ENCODE assay signal across 11 cellular contexts in genomic region chr19:51064534-51065220, GRCh38. TPM values are rescaled to one million over a fixed set of nuclear protein-coding genes. Genes with fewer than 3 reads are reported as not detected.
A peak's percentile ranks its signal among the peaks of the same experiment; 100 is the strongest.
DNase-seq lines count a peak whose midpoint lies in the region; ATAC-seq and TF ChIP-seq lines count a peak whose summit lies in the region.
"Had no signal": no experiment of that assay in that cellular context is flagged by ENCODE, and none has a peak within 500 bp of the region (broad histone marks: within the 10 kb centered on the region; RNA-seq: fewer than 3 reads in every experiment).

KLK13 (minus strand) TSS chr19:51065092; CDS start chr19:51065067, 25 bp downstream.

- H3K9me3 ChIP-seq in HUES6 (ENCODE audit: control insufficient read depth, insufficient read depth, low read depth, low read length): 0 out of 2 replicates have a peak, but pooled peaks cover 2% of the 10 kb centered on the region
- H3K9me3 ChIP-seq in esophagus muscularis mucosa: no peaks in the 10 kb centered on the region
- no peaks in the 10 kb centered on the region for H3K9me3 ChIP-seq in naive thymus-derived CD4-positive, alpha-beta T cell (ENCODE audit: control insufficient read depth in 2 of 3, low read length in 3 of 3)
- no peaks in the 10 kb centered on the region for H3K9me3 ChIP-seq in effector memory CD4-positive, alpha-beta T cell (ENCODE audit: control insufficient read depth, low read length)
- H3K9me3 ChIP-seq: right lobe of liver had no signal

- H3K4me1 Mint-ChIP-seq in naive thymus-derived CD4-positive, alpha-beta T cell: peaks cover 0 to 8% (median 4%) of the 10 kb centered on the region in 7 donors

- H3K4me1 ChIP-seq in HUES6 (ENCODE audit: control insufficient read depth, insufficient read depth, low read length): peaks cover 7% of the 10 kb centered on the region; the same call in 1 of the 2 replicates
- H3K4me1 ChIP-seq in esophagus muscularis mucosa: peaks cover 4 to 11% (median 8%) of the 10 kb centered on the region in 4 donors
- no peaks in the 10 kb centered on the region for H3K4me1 ChIP-seq in naive thymus-derived CD4-positive, alpha-beta T cell (ENCODE audit: control insufficient read depth in 2 of 2, insufficient read depth in 2 of 2, low read length in 2 of 2)
- peaks cover 3% of the 10 kb centered on the region for H3K4me1 ChIP-seq in effector memory CD4-positive, alpha-beta T cell (ENCODE audit: control insufficient read depth, insufficient read depth, low read length, poor library complexity, severe bottlenecking)
- H3K4me1 ChIP-seq: right lobe of liver had no signal

- H3K4me3 Mint-ChIP-seq in naive thymus-derived CD4-positive, alpha-beta T cell: peak within 1 kb of the TSS; percentile 35 to 84 (median 72)

- H3K9ac ChIP-seq in HUES6 (ENCODE audit: low read length): no peak within 1 kb of the TSS

- CTCF ChIA-PET in naive thymus-derived CD4-positive, alpha-beta T cell (lab: Charles Lee): no interaction called here

- no peak for ATAC-seq in naive thymus-derived CD4-positive, alpha-beta T cell
- no peak for ATAC-seq in activated CD4-positive, CD25-positive, alpha-beta regulatory T cell treated with anti-CD3 and anti-CD28 coated beads, Interleukin-2, amount 50 U/mL, for 24 hours
- ATAC-seq in HG03442 (IDR thresholded peaks at IDR 0.05; ENCODE audit: unreplicated experiment): no peak

- WGBS in esophagus muscularis mucosa: 20% methylated on average over 22 of the region's 38 CpGs

- H3K27me3 Mint-ChIP-seq in naive thymus-derived CD4-positive, alpha-beta T cell: peaks cover 23 to 65% (median 58%) of the 10 kb centered on the region in 5 donors

- peaks cover 8% of the 10 kb centered on the region; the same call in 1 of the 2 replicates for H3K27me3 ChIP-seq in HUES6 (ENCODE audit: control insufficient read depth, insufficient read depth, low read length)
- peaks cover 0 to 68% (median 11%) of the 10 kb centered on the region in 4 donors for H3K27me3 ChIP-seq in esophagus muscularis mucosa
- peaks cover 0 to 21% of the 10 kb centered on the region in 2 donors for H3K27me3 ChIP-seq in naive thymus-derived CD4-positive, alpha-beta T cell (ENCODE audit: control insufficient read depth in 2 of 2, insufficient read depth in 2 of 2, low read length in 2 of 2)
- peaks cover 21% of the 10 kb centered on the region for H3K27me3 ChIP-seq in effector memory CD4-positive, alpha-beta T cell (replicated peaks; ENCODE audit: control insufficient read depth, insufficient read depth, low read length, poor library complexity, severe bottlenecking)

- POLR2A ChIA-PET in naive thymus-derived CD4-positive, alpha-beta T cell (lab: Charles Lee): no interaction called here

- H3K36me3 ChIP-seq in HUES6 (ENCODE audit: control insufficient read depth, insufficient read depth, low read length) (no peaks in the 10 kb centered on the region), esophagus muscularis mucosa (no peaks in the 10 kb centered on the region)
- no peaks in the 10 kb centered on the region for H3K36me3 ChIP-seq in naive thymus-derived CD4-positive, alpha-beta T cell (ENCODE audit: control insufficient read depth in 2 of 3, insufficient read depth in 3 of 3, low read length in 3 of 3)
- H3K36me3 ChIP-seq in effector memory CD4-positive, alpha-beta T cell (ENCODE audit: control insufficient read depth, insufficient read depth, low read length): no peaks in the 10 kb centered on the region
- H3K36me3 ChIP-seq: right lobe of liver had no signal

- peak within 1 kb of the TSS; percentile 68 for H3K4me3 ChIP-seq in HUES6 (ENCODE audit: low read depth, low read length)
- H3K4me3 ChIP-seq in esophagus muscularis mucosa: peak within 1 kb of the TSS; percentile 3 to 29 (median 17)
- no peak within 1 kb of the TSS for H3K4me3 ChIP-seq in naive thymus-derived CD4-positive, alpha-beta T cell (ENCODE audit: low read length)
- H3K4me3 ChIP-seq in effector memory CD4-positive, alpha-beta T cell (ENCODE audit: insufficient read depth, low read depth, low read length, poor library complexity, severe bottlenecking): no peak within 1 kb of the TSS
- H3K4me3 ChIP-seq: right lobe of liver had no signal

- no peak within 1 kb of the TSS for H3K27ac ChIP-seq in HUES6 (ENCODE audit: low read depth, low read length)
- no peak within 1 kb of the TSS for H3K27ac ChIP-seq in esophagus muscularis mucosa (replicated peaks in 1 of 4)
- H3K27ac ChIP-seq in naive thymus-derived CD4-positive, alpha-beta T cell (ENCODE audit: low read depth, low read length): no peak within 1 kb of the TSS
- H3K27ac ChIP-seq in effector memory CD4-positive, alpha-beta T cell (ENCODE audit: insufficient read depth, low read length, poor library complexity, severe bottlenecking): no peak within 1 kb of the TSS
- H3K27ac ChIP-seq: right lobe of liver had no signal

- H3K27ac Mint-ChIP-seq in naive thymus-derived CD4-positive, alpha-beta T cell: no peak within 1 kb of the TSS

- no peak for TF ChIP-seq POLR2A in esophagus muscularis mucosa (IDR thresholded peaks at IDR 0.05; ENCODE audit: low read depth)

- peak; percentile 42 for DNase-seq in AG20443 (ENCODE audit: low spot score)
- no peak for DNase-seq in esophagus muscularis mucosa (ENCODE audit: extremely low spot score)
- DNase-seq in naive thymus-derived CD4-positive, alpha-beta T cell: no peak
- DNase-seq in cortex of kidney (lab: John Stamatoyannopoulos, UW): no peak
- DNase-seq in effector memory CD4-positive, alpha-beta T cell: no peak

- no peak for TF ChIP-seq CTCF in esophagus muscularis mucosa (IDR thresholded peaks at IDR 0.05)

- intact Hi-C loops in esophagus muscularis mucosa (cut with DNase I): no loop called here
- intact Hi-C loops in naive thymus-derived CD4-positive, alpha-beta T cell (cut with micrococcal nuclease): no loop called here

- peaks cover 0 to 17% (median 4%) of the 10 kb centered on the region in 11 donors for H3K9me3 Mint-ChIP-seq in naive thymus-derived CD4-positive, alpha-beta T cell

- peaks cover 0 to 15% (median 0%) of the 10 kb centered on the region in 5 donors for H3K36me3 Mint-ChIP-seq in naive thymus-derived CD4-positive, alpha-beta T cell

- TF ChIP-seq EP300 in esophagus muscularis mucosa (IDR thresholded peaks at IDR 0.05): no peak

RNA-seq across cellular contexts. Expression of gene KLK13, which starts in this region (rescaled TPM):
- total RNA-seq in esophagus muscularis mucosa: not detected
- not detected for total RNA-seq in naive thymus-derived CD4-positive, alpha-beta T cell
- not detected for polyA plus RNA-seq in naive thymus-derived CD4-positive, alpha-beta T cell
- total RNA-seq: NCI-H460, right lobe of liver, urinary bladder had no signal

Comparison
In these comparisons a context has a peak if more than half of its experiments do, and no peak if none do; other contexts are left out.
1. H3K4me3 ChIP-seq: peak in HUES6 (single experiment) and esophagus muscularis mucosa (4 of 4); none in naive thymus-derived CD4-positive, alpha-beta T cell (single experiment) and effector memory CD4-positive, alpha-beta T cell (single experiment).